13 cellular contexts compared by ENCODE assay signal in genomic region chr18:48800479-48800876, GRCh38.
DNase-seq lines count a peak whose midpoint lies in the region; ATAC-seq lines count a peak whose summit lies in the region.
"Had no signal": no experiment of that assay in that cellular context is flagged by ENCODE, and none has a peak within 500 bp of the region (broad histone marks: within the 10 kb centered on the region; RNA-seq: fewer than 3 reads in every experiment).

No MANE protein-coding gene starts in this region.

- H3K36me3 Mint-ChIP-seq in stimulated activated effector memory CD8-positive, alpha-beta T cell treated with anti-CD3 and anti-CD28 coated beads, Interleukin-12 subunit alpha, Interleukin-12 subunit beta, amount 100 ng/mL, for 72 hours, result no peaks in the 10 kb centered on the region
- H3K36me3 Mint-ChIP-seq: CD8-positive, alpha-beta memory T cell had no signal

- H3K4me2 ChIP-seq in Karpas-422 (ENCODE audit: low read depth, low read length, poor library complexity, severe bottlenecking), result no peak overlapping the region

- H3K27ac ChIP-seq in cingulate gyrus (ENCODE audit: low read depth, low read length) (peak overlapping the region; percentile 41), Karpas-422 (ENCODE audit: low read length) (no peak overlapping the region)

- H3K9ac ChIP-seq in Karpas-422 (ENCODE audit: low read length), result no peak overlapping the region

- H3K4me3 ChIP-seq in Karpas-422 (ENCODE audit: low read length), result no peak overlapping the region
- H3K4me3 ChIP-seq: lung had no signal

- H3K4me3 Mint-ChIP-seq in stimulated activated effector memory CD8-positive, alpha-beta T cell treated with anti-CD3 and anti-CD28 coated beads, Interleukin-12 subunit alpha, Interleukin-12 subunit beta, amount 100 ng/mL, for 72 hours, result peak overlapping the region; percentile 57
- H3K4me3 Mint-ChIP-seq: brain; CD8-positive, alpha-beta memory T cell had no signal

- H3K4me1 ChIP-seq in Karpas-422 (ENCODE audit: low read length), result peaks cover 14% of the 10 kb centered on the region

- no peak overlapping the region for H2AFZ ChIP-seq in Karpas-422 (ENCODE audit: low read length)

- 0 out of 2 replicates have a peak, but pooled peaks cover 2% of the 10 kb centered on the region for H3K27me3 ChIP-seq in Karpas-422 (ENCODE audit: low read length)

- no peaks in the 10 kb centered on the region for H3K9me3 ChIP-seq in Karpas-422 (ENCODE audit: low read length)

- no peaks in the 10 kb centered on the region for H3K9me3 Mint-ChIP-seq in stimulated activated effector memory CD8-positive, alpha-beta T cell treated with anti-CD3 and anti-CD28 coated beads, Interleukin-12 subunit alpha, Interleukin-12 subunit beta, amount 100 ng/mL, for 72 hours
- H3K9me3 Mint-ChIP-seq: brain; CD8-positive, alpha-beta memory T cell had no signal

- no peaks in the 10 kb centered on the region for H3K79me2 ChIP-seq in Karpas-422 (ENCODE audit: low read length)

- H3K27ac Mint-ChIP-seq in stimulated activated effector memory CD8-positive, alpha-beta T cell treated with anti-CD3 and anti-CD28 coated beads, Interleukin-12 subunit alpha, Interleukin-12 subunit beta, amount 100 ng/mL, for 72 hours, result peak overlapping the region; percentile 94

- no peaks in the 10 kb centered on the region for H3K9me2 ChIP-seq in Karpas-422 (replicated peaks; ENCODE audit: insufficient read depth, low read length)

- DNase-seq in stimulated activated effector memory CD8-positive, alpha-beta T cell treated with anti-CD3 and anti-CD28 coated beads, Interleukin-12 subunit alpha, Interleukin-12 subunit beta, amount 100 ng/mL, for 72 hours (ENCODE audit: low spot score in 2 of 2), result no peak
- DNase-seq in Karpas-422, result no peak
- DNase-seq: NCI-H226, occipital lobe, RPMI8226 had no signal

- H4K20me1 ChIP-seq in Karpas-422 (ENCODE audit: insufficient read depth, low read depth, low read length), result no peaks in the 10 kb centered on the region

- no peaks in the 10 kb centered on the region for H3K36me3 ChIP-seq in Karpas-422 (ENCODE audit: insufficient read depth, low read length)

- H3K4me1 Mint-ChIP-seq in stimulated activated effector memory CD8-positive, alpha-beta T cell treated with anti-CD3 and anti-CD28 coated beads, Interleukin-12 subunit alpha, Interleukin-12 subunit beta, amount 100 ng/mL, for 72 hours, result peaks cover 80% of the 10 kb centered on the region

- ATAC-seq in GM18909 (IDR thresholded peaks at IDR 0.05; ENCODE audit: poor library complexity, unreplicated experiment) (peak; percentile 6), HG02642 (IDR thresholded peaks at IDR 0.05; ENCODE audit: poor library complexity, unreplicated experiment) (peak; percentile 14), HG03108 (IDR thresholded peaks at IDR 0.05; ENCODE audit: unreplicated experiment) (no peak), GM21360 (IDR thresholded peaks at IDR 0.05; ENCODE audit: unreplicated experiment) (no peak)
- ATAC-seq in stimulated activated effector memory CD8-positive, alpha-beta T cell treated with anti-CD3 and anti-CD28 coated beads, Interleukin-12 subunit alpha, Interleukin-12 subunit beta, amount 100 ng/mL, for 72 hours, result no peak

Comparison
In these comparisons a context has a peak if more than half of its experiments do, and no peak if none do; other contexts are left out.
1. ATAC-seq: peak in GM18909 (single experiment) and HG02642 (single experiment); none in stimulated activated effector memory CD8-positive, alpha-beta T cell treated with anti-CD3 and anti-CD28 coated beads, Interleukin-12 subunit alpha, Interleukin-12 subunit beta, amount 100 ng/mL, for 72 hours (single experiment), HG03108 (single experiment) and GM21360 (single experiment).